In the genomic region with DNA sequence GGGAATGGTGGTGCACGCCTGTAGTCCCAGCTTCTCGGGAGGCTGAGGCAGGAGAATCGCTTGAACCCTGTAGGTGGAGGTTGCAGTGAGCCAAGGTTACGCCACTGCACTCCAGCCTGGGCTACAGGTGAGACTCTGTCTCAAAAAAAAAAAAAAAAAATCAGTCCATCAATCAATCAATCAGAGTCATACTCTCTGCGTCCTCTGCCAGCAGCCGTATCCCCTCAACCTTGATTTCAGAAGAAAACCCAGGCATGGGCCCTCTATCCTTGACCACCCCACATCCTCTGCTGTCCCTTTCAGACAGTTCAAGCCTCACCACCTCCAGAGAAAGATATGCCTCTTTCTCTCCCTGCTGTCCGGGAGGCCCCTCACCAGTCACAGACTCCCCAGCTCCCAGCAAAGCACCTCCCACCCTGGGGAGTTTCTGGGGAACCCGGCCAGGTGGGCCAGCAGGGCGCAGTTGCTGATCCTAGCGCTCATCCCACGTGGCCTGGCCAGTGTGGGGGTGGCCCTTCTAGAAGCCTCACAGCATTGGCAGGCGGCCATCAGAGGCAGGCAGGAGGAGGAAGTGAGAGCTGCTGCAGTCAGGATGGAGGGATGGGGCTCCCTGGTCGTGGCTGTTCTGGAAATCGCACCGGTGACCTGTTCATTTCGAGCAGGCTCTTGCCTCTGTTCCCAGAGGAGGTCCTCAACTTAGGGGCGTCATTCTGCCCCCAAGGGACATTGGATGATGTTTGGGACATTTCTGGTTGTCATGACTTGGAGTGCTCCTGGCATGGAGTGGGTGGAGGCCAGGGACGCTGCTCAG, we compare ENCODE assay signal across 7 cellular contexts. TPM values are rescaled to one million over a fixed set of nuclear protein-coding genes. Genes with fewer than 3 reads are reported as not detected.
DNase-seq lines count a peak whose midpoint lies in the region; ATAC-seq and TF ChIP-seq lines count a peak whose summit lies in the region.
"Had no signal": no experiment of that assay in that cellular context is flagged by ENCODE, and none has a peak within 500 bp of the region (broad histone marks: within the 10 kb centered on the region; RNA-seq: fewer than 3 reads in every experiment).

No MANE protein-coding gene starts in this region.

- in situ Hi-C loops in GM13977 (cut with MboI; ENCODE audit: low pct_unique_long_range_greater_than_20kb, low sequenced_read_pairs, unreplicated experiment) = loop anchor here (25.0 kb wide), 1 partner anchor 346 kb away; no protein-coding TSS in a partner anchor

- H3K36me3 Mint-ChIP-seq in T-helper 1 cell treated with Interleukin-12 subunit alpha and Interleukin-12 subunit beta and Interleukin-4 antibody, amounts not matched to agents 30 μg/mL and 1 μg/mL, for 36 hours (ENCODE audit: low read depth) = peaks cover 2% of the 10 kb centered on the region
- peaks cover 3% of the 10 kb centered on the region for H3K36me3 Mint-ChIP-seq in WTC11

- peaks cover 14% of the 10 kb centered on the region for H3K4me1 Mint-ChIP-seq in T-helper 1 cell treated with Interleukin-12 subunit alpha and Interleukin-12 subunit beta and Interleukin-4 antibody, amounts not matched to agents 30 μg/mL and 1 μg/mL, for 36 hours (ENCODE audit: low read depth)
- H3K4me1 Mint-ChIP-seq in WTC11 = peaks cover 13% of the 10 kb centered on the region

- H3K27me3 Mint-ChIP-seq in T-helper 1 cell treated with Interleukin-12 subunit alpha and Interleukin-12 subunit beta and Interleukin-4 antibody, amounts not matched to agents 30 μg/mL and 1 μg/mL, for 36 hours (ENCODE audit: low read depth) = no peaks in the 10 kb centered on the region
- H3K27me3 Mint-ChIP-seq in WTC11 (ENCODE audit: low read depth) = no peaks in the 10 kb centered on the region

- peak overlapping the region; percentile 31 for H3K4me3 Mint-ChIP-seq in T-helper 1 cell treated with Interleukin-12 subunit alpha and Interleukin-12 subunit beta and Interleukin-4 antibody, amounts not matched to agents 30 μg/mL and 1 μg/mL, for 36 hours
- no peak overlapping the region for H3K4me3 Mint-ChIP-seq in WTC11

- DNase-seq in T-helper 1 cell (no peak), WTC11 (ENCODE audit: low spot score) (peak; percentile 20), left kidney (ENCODE audit: low read depth, low spot score) (peak; percentile 57), GM13977 (ENCODE audit: low spot score) (no peak)

- TF ChIP-seq CTCF in WTC11 (IDR thresholded peaks at IDR 0.05) (no peak), GM13977 (IDR thresholded peaks at IDR 0.05; ENCODE audit: extremely low read depth, insufficient read depth, missing control alignments) (no peak)

- no peak overlapping the region for H3K27ac Mint-ChIP-seq in T-helper 1 cell treated with Interleukin-12 subunit alpha and Interleukin-12 subunit beta and Interleukin-4 antibody, amounts not matched to agents 30 μg/mL and 1 μg/mL, for 36 hours
- no peak overlapping the region for H3K27ac Mint-ChIP-seq in WTC11

- no peak for ATAC-seq in WTC11
- ATAC-seq in HG02678 (IDR thresholded peaks at IDR 0.05; ENCODE audit: unreplicated experiment) = no peak

- CTCF ChIA-PET in WTC11 (lab: Charles Lee) = interaction anchor here (0.6 to 1.5 kb wide), 5 partner anchors 13 to 370 kb away, joined by 3 to 6 read pairs (median 5); no protein-coding TSS in a partner anchor

- POLR2A ChIA-PET in WTC11 (lab: Charles Lee) = interaction anchor here (0.8 kb wide), 1 partner anchor 196 kb away, joined by 7 read pairs; no protein-coding TSS in a partner anchor

- no peaks in the 10 kb centered on the region for H3K9me3 Mint-ChIP-seq in T-helper 1 cell treated with Interleukin-12 subunit alpha and Interleukin-12 subunit beta and Interleukin-4 antibody, amounts not matched to agents 30 μg/mL and 1 μg/mL, for 36 hours
- no peaks in the 10 kb centered on the region for H3K9me3 Mint-ChIP-seq in WTC11

TF ChIP-seq in WTC11, 78 proteins besides CTCF, POLR2A, EP300 and RAD21 (continues in another document):
- no peak for TF ChIP-seq GTF2I (CRISPR knock-in tag; conservative IDR thresholded peaks at IDR 0.05)
- TF ChIP-seq, protein P1, sequence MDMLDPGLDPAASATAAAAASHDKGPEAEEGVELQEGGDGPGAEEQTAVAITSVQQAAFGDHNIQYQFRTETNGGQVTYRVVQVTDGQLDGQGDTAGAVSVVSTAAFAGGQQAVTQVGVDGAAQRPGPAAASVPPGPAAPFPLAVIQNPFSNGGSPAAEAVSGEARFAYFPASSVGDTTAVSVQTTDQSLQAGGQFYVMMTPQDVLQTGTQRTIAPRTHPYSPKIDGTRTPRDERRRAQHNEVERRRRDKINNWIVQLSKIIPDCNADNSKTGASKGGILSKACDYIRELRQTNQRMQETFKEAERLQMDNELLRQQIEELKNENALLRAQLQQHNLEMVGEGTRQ (CRISPR knock-in tag; IDR thresholded peaks at IDR 0.05) = no peak
- no peak for TF ChIP-seq ATF2 (CRISPR knock-in tag; IDR thresholded peaks at IDR 0.05; ENCODE audit: borderline replicate concordance, low read depth)
- no peak for TF ChIP-seq HMGXB4 (CRISPR knock-in tag; IDR thresholded peaks at IDR 0.05)
- TF ChIP-seq AR (CRISPR knock-in tag; IDR thresholded peaks at IDR 0.05) = no peak
- TF ChIP-seq, protein P2, sequence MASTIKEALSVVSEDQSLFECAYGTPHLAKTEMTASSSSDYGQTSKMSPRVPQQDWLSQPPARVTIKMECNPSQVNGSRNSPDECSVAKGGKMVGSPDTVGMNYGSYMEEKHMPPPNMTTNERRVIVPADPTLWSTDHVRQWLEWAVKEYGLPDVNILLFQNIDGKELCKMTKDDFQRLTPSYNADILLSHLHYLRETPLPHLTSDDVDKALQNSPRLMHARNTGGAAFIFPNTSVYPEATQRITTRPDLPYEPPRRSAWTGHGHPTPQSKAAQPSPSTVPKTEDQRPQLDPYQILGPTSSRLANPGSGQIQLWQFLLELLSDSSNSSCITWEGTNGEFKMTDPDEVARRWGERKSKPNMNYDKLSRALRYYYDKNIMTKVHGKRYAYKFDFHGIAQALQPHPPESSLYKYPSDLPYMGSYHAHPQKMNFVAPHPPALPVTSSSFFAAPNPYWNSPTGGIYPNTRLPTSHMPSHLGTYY (CRISPR knock-in tag; IDR thresholded peaks at IDR 0.05) = no peak

RNA-seq across cellular contexts. Expression of gene JSRP1, which starts 10.2 kb away (rescaled TPM):
- 0.33 to 1.4 TPM (median 0.73 TPM) in 3 replicates for total RNA-seq in WTC11 (2021)

RNA-seq across cellular contexts. Expression of gene PEAK3, which starts 15.6 kb away (rescaled TPM):
- not detected in 3 replicates for total RNA-seq in WTC11 (2021)
- total RNA-seq: glomerular endothelial cell had no signal

RNA-seq across cellular contexts. Expression of gene AMH, which starts 17.3 kb away (rescaled TPM):
- total RNA-seq in WTC11 (2021) = 4.7 to 11.2 TPM (median 5.2 TPM) in 3 replicates

RNA-seq across cellular contexts. Expression of gene SF3A2, which starts 29.8 kb away (rescaled TPM):
- 167 to 184 TPM (median 169 TPM) in 3 replicates for total RNA-seq in WTC11 (2021)

RNA-seq across cellular contexts. Expression of gene PLEKHJ1, which starts 30.3 kb away (rescaled TPM):
- total RNA-seq in WTC11 (2021) = 164 to 189 TPM (median 167 TPM) in 3 replicates

Comparison
In these comparisons a context has a peak if more than half of its experiments do, and no peak if none do; other contexts are left out.
1. DNase-seq: peak in WTC11 (single experiment) and left kidney (single experiment); none in T-helper 1 cell (0 of 5) and GM13977 (single experiment).